In genomic region chr10:83218205-83218604, GRCh38 we compare ENCODE assay signal across 21 cellular contexts.
"Had no signal": no experiment of that assay in that cellular context is flagged by ENCODE, and none has a peak within 500 bp of the region (broad histone marks: within the 10 kb centered on the region; RNA-seq: fewer than 3 reads in every experiment).

No MANE protein-coding gene starts in this region.

- H3K27ac ChIP-seq: breast epithelium, Peyer's patch, RWPE1, VCaP had no signal

- H3K36me3 ChIP-seq: breast epithelium, Peyer's patch had no signal

- H3K4me3 ChIP-seq: breast epithelium, Peyer's patch had no signal

- H3K4me1 ChIP-seq: breast epithelium, Peyer's patch had no signal

- DNase-seq: activated CD4-positive, alpha-beta T cell treated with anti-CD3 and anti-CD28 coated beads for 4 hours; activated CD8-positive, alpha-beta memory T cell treated with anti-CD3 and anti-CD28 coated beads, Interleukin-2, amount 50 U/mL, for 4 hours; activated CD8-positive, alpha-beta T cell treated with anti-CD3 and anti-CD28 coated beads for 36 hours; activated gamma-delta T cell treated with Interleukin-2 at 50 U/mL for 16 hours; activated naive CD4-positive, alpha-beta T cell treated with anti-CD3 and anti-CD28 coated beads, Interleukin-2, amount 50 U/mL, for 16 hours; activated T-cell treated with anti-CD3 and anti-CD28 coated beads, Interleukin-2, amount 50 U/mL, for 72 hours; aorta; caudate nucleus; KG1; NCI-H1048; NCI-H146; NCI-H187 treated with DMSO at 0.1 percent for 48 hours; NCI-H2081 treated with DMSO at 0.1 percent for 48 hours; NCI-H2227 treated with DMSO at 0.1 percent for 48 hours; NCI-H526; Peyer's patch; SHP77 treated with DMSO at 0.1 percent for 48 hours; T-helper 1 cell had no signal

- ATAC-seq: activated CD8-positive, alpha-beta T cell treated with anti-CD3 and anti-CD28 coated beads for 36 hours; activated T-cell treated with anti-CD3 and anti-CD28 coated beads, Interleukin-2, amount 50 U/mL, for 72 hours had no signal

- H3K27me3 ChIP-seq: breast epithelium, Peyer's patch had no signal

- H3K9me3 ChIP-seq: breast epithelium, Peyer's patch had no signal
